1 cellular context compared by ENCODE assay signal in genomic region chr17:68207651-68208253, GRCh38.
TF ChIP-seq lines count a peak whose summit lies in the region.

No MANE protein-coding gene starts in this region.

TF ChIP-seq in WTC11, 78 proteins besides CTCF, POLR2A, EP300 and RAD21 (continued from another document):
- peak; percentile 54; the same call in 1 of the 2 replicates for TF ChIP-seq ZNF281 (CRISPR knock-in tag; IDR thresholded peaks at IDR 0.05)
